ENCODE assay signal across 1 cellular context in the genomic region with DNA sequence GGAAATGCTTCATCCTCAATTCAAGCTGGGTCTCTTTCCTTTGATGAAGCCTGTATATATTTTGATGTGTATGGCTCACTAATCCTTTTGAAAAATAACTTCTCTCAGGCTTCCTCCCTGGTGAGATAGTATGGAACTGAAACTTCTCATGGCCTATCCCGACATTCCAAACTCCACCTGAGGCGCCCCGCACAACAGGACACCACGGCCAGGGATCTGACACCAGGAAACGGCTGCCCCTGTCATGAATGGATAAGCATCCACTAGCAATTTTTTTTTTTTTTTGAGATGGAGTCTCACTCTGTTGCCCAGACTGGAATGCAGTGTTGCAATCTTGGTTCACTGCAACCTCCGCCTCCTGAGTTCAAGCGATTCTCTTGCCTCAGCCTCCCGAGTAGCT.
TF ChIP-seq lines count a peak whose summit lies in the region.

No MANE protein-coding gene starts in this region.

TF ChIP-seq in Ishikawa, 13 proteins besides CTCF, POLR2A, EP300 and RAD21 (continued from another document):
- no peak for TF ChIP-seq ZBTB7A (IDR thresholded peaks at IDR 0.05; ENCODE audit: low read depth)
- TF ChIP-seq FOXM1 (IDR thresholded peaks at IDR 0.05; ENCODE audit: borderline replicate concordance, low read depth) = peak; percentile 62
- peak; percentile 49; the same call in 1 of the 2 replicates for TF ChIP-seq NFIC (IDR thresholded peaks at IDR 0.05)
- TF ChIP-seq CEBPB (IDR thresholded peaks at IDR 0.05) = peak; percentile 89
- TF ChIP-seq, protein P1, sequence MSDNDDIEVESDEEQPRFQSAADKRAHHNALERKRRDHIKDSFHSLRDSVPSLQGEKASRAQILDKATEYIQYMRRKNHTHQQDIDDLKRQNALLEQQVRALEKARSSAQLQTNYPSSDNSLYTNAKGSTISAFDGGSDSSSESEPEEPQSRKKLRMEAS (IDR thresholded peaks at IDR 0.05) = no peak; the same call in 1 of the 2 replicates
- TF ChIP-seq TEAD4 (IDR thresholded peaks at IDR 0.05) = peak; percentile 76
- TF ChIP-seq TCF12 (IDR thresholded peaks at IDR 0.05; ENCODE audit: low read depth) = peak; percentile 70
